10 cellular contexts compared by ENCODE assay signal in the genomic region with DNA sequence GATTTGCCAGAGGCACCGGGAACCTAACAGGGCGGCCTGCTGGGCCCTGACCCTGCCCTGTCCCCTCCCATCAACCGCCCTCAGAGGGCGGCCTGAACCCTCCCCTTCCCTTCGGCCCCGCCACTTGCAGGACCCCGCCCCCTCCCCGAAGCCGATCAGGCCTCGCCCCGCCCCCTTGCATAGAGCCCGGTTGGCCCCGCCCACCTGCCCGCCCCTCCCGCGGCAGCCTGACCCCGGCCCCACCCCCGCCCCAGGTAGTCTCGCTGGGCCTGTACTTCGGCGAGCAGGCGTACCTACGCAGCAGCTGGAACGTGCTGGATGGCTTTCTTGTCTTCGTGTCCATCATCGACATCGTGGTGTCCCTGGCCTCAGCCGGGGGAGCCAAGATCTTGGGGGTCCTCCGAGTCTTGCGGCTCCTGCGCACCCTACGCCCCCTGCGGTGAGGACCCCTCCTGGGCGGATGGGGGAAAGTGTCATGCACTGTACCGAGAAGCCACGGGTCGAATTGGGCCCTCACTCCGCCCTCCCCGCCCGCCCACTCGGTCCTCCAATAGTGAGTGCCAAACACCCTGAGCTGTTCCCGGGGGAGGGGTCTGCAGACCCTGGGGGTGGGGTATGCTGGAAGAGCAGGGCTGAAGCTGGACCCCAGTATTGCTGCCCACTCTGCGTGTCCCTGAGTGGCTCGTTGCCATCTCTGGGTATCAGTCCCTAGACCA.
DNase-seq lines count a peak whose midpoint lies in the region; ATAC-seq and TF ChIP-seq lines count a peak whose summit lies in the region.
"Had no signal": no experiment of that assay in that cellular context is flagged by ENCODE, and none has a peak within 500 bp of the region (broad histone marks: within the 10 kb centered on the region; RNA-seq: fewer than 3 reads in every experiment).

No MANE protein-coding gene starts in this region.

- no peak overlapping the region for H3K4me3 Mint-ChIP-seq in effector memory CD8-positive, alpha-beta T cell

- peak; percentile 17 for DNase-seq in activated T-cell treated with anti-CD3 and anti-CD28 coated beads for 1 hour (ENCODE audit: low read depth)
- peak; percentile 99 for DNase-seq in iPS-NIHi11 (ENCODE audit: low spot score)
- DNase-seq in effector memory CD8-positive, alpha-beta T cell = no peak
- DNase-seq in SK-N-DZ (ENCODE audit: low spot score) = no peak
- DNase-seq in SKM-1 treated with dmso at 0.1 percent for 144 hours (lab: John Stamatoyannopoulos, UW; ENCODE audit: unreplicated experiment) = no peak
- DNase-seq: retina had no signal

- TF ChIP-seq CTCF in 22Rv1 (IDR thresholded peaks at IDR 0.05) = no peak
- no peak for TF ChIP-seq CTCF in HEK293 (tag by site-specific recombination; IDR thresholded peaks at IDR 0.05)

- ATAC-seq in effector memory CD8-positive, alpha-beta T cell (replicated peaks) = no peak
- ATAC-seq in HG02610 (IDR thresholded peaks at IDR 0.05; ENCODE audit: unreplicated experiment) = no peak

- H3K27ac ChIP-seq in 22Rv1 (peak overlapping the region; percentile 29; the same call in 1 of the 2 replicates), HEK293 (ENCODE audit: extremely low read depth, low read depth, low read length) (no peak overlapping the region)
- H3K27ac ChIP-seq: C4-2B had no signal

- no peaks in the 10 kb centered on the region for H3K36me3 ChIP-seq in HEK293 (ENCODE audit: control insufficient read depth in 2 of 2, insufficient read depth in 1 of 2, low read length in 2 of 2)

- H3K27me3 Mint-ChIP-seq in effector memory CD8-positive, alpha-beta T cell = peaks cover 25 to 47% of the 10 kb centered on the region in 2 donors

- H3K4me1 ChIP-seq in HEK293 (ENCODE audit: control insufficient read depth, insufficient read depth, low read length) = no peaks in the 10 kb centered on the region

- H3K27ac Mint-ChIP-seq in effector memory CD8-positive, alpha-beta T cell = no peak overlapping the region

- H3K9me3 ChIP-seq in HEK293 (ENCODE audit: control insufficient read depth, insufficient read depth, low read depth, low read length) = no peaks in the 10 kb centered on the region

- H3K36me3 Mint-ChIP-seq in effector memory CD8-positive, alpha-beta T cell (ENCODE audit: insufficient read depth) = peaks cover 15% of the 10 kb centered on the region

- peaks cover 7 to 21% of the 10 kb centered on the region in 2 donors for H3K4me1 Mint-ChIP-seq in effector memory CD8-positive, alpha-beta T cell (ENCODE audit: low read depth in 2 of 2)

- POLR2A ChIA-PET in HEK293 (lab: Yijun Ruan, JAX) = no interaction called here

- H3K4me3 ChIP-seq in HEK293 (ENCODE audit: low read depth, low read length) = no peak overlapping the region

- CTCF ChIA-PET in HEK293 (lab: Yijun Ruan, JAX) = interaction anchor here (0.9 kb wide), 1 partner anchor 9 kb away, joined by 4 read pairs; no protein-coding TSS in a partner anchor

- H3K9me3 Mint-ChIP-seq in effector memory CD8-positive, alpha-beta T cell = no peaks in the 10 kb centered on the region

TF ChIP-seq in HEK293, 187 proteins besides CTCF, POLR2A, EP300 and RAD21:
- peak; percentile 39; the same call in 1 of the 2 replicates for TF ChIP-seq KLF1 (tag by site-specific recombination; IDR thresholded peaks at IDR 0.05)
- TF ChIP-seq REPIN1 (tag by site-specific recombination; IDR thresholded peaks at IDR 0.05; ENCODE audit: low read depth) = no peak
- no peak for TF ChIP-seq SALL2 (tag by site-specific recombination; IDR thresholded peaks at IDR 0.05; ENCODE audit: borderline replicate concordance)
- no peak for TF ChIP-seq ZNF394 (tag by site-specific recombination; IDR thresholded peaks at IDR 0.05; ENCODE audit: borderline replicate concordance)
- TF ChIP-seq, protein P1, sequence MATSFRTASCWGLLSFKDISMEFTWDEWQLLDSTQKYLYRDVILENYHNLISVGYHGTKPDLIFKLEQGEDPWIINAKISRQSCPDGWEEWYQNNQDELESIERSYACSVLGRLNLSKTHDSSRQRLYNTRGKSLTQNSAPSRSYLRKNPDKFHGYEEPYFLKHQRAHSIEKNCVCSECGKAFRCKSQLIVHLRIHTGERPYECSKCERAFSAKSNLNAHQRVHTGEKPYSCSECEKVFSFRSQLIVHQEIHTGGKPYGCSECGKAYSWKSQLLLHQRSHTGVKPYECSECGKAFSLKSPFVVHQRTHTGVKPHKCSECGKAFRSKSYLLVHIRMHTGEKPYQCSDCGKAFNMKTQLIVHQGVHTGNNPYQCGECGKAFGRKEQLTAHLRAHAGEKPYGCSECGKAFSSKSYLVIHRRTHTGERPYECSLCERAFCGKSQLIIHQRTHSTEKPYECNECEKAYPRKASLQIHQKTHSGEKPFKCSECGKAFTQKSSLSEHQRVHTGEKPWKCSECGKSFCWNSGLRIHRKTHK (tag by site-specific recombination; IDR thresholded peaks at IDR 0.05) = no peak
- TF ChIP-seq ZNF341 (tag by site-specific recombination; IDR thresholded peaks at IDR 0.05; ENCODE audit: low read depth) = 0 out of 2 replicates have a peak, but pooled peaks have one; percentile 24
- TF ChIP-seq EGR2 (tag by site-specific recombination; IDR thresholded peaks at IDR 0.05; ENCODE audit: low read depth) = no peak
- no peak for TF ChIP-seq ZNF350 (tag by site-specific recombination; IDR thresholded peaks at IDR 0.05)

Comparison
In these comparisons a context has a peak if more than half of its experiments do, and no peak if none do; other contexts are left out.
1. DNase-seq: peak in activated T-cell treated with anti-CD3 and anti-CD28 coated beads for 1 hour (single experiment) and iPS-NIHi11 (single experiment); none in effector memory CD8-positive, alpha-beta T cell (0 of 3), SK-N-DZ (single experiment) and SKM-1 treated with dmso at 0.1 percent for 144 hours (single experiment).